In the genomic region with DNA sequence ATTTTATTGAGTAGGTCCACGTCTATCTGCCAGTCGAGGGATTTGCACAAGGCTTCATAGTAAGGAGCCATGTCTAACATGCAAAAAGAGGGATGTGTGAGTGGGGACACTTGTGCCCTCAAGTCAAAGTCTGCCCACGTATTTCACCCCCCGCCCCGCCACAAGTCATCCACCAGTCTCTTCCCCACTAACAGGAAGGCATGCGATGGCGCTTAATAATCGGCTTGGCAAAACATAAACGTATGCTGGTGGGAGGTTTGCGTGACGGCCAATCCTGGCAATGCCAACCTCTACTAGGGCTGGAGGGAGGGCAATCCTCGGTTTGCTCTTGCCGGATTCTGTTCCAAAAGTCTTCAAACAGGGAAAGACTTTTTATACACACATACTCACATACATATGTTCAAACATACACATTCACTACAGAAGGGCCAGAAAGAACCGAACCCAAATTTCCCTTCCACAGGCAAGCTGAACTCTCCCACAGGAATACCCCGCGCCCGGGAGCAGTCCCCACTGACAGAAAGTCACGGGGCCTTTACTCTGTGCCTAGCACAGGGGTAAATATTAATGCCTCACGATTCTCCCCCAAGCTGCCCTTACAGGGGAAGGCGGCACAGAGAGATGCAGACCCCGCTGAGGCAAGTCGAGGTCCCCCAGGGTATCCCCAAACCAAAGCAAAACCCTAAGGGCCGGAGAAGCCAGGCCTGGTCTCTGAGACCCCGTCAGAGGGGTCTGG, we compare ENCODE assay signal across 8 cellular contexts. TPM values are rescaled to one million over a fixed set of nuclear protein-coding genes. Genes with fewer than 3 reads are reported as not detected.
A peak's percentile ranks its signal among the peaks of the same experiment; 100 is the strongest.
DNase-seq lines count a peak whose midpoint lies in the region; ATAC-seq and TF ChIP-seq lines count a peak whose summit lies in the region.

No MANE protein-coding gene starts in this region.

- 19% methylated on average over 24 of the region's 24 CpGs for WGBS in heart right ventricle, 2 donors

- TF ChIP-seq CTCF in heart right ventricle (IDR thresholded peaks at IDR 0.05) (no peak), retinal pigment epithelial cell (conservative IDR thresholded peaks at IDR 0.05; ENCODE audit: low read depth, low read length) (no peak)

- peak; percentile 1 for ATAC-seq in HG03575 (IDR thresholded peaks at IDR 0.05; ENCODE audit: extremely low read depth, insufficient number of reproducible peaks, low FRiP score, unreplicated experiment)
- ATAC-seq in heart right ventricle = peak in 7 of 8 donors; percentile 6 to 61 (median 24)
- ATAC-seq in GM19463 (IDR thresholded peaks at IDR 0.05; ENCODE audit: unreplicated experiment) = no peak

- peaks cover 5% of the 10 kb centered on the region; the same call in 1 of the 2 replicates for H3K4me1 ChIP-seq in ES-I3 (ENCODE audit: insufficient read depth, low read length)
- H3K4me1 ChIP-seq in heart right ventricle = peaks cover 0 to 34% (median 22%) of the 10 kb centered on the region in 9 donors

- H3K9me3 Mint-ChIP-seq in activated T-helper 1 cell treated with anti-CD3 and anti-CD28 coated beads, Interleukin-12 subunit alpha, Interleukin-12 subunit beta, Interleukin-2, Interleukin-4 antibody, amounts not matched to agents 30 ng/mL and 10 ng/mL and 1 ng/mL, durations not matched to agents 14 hours and 24 hours and 36 hours = no peaks in the 10 kb centered on the region

- H3K9ac ChIP-seq in ES-I3 (ENCODE audit: low read depth, low read length) = peak overlapping the region; percentile 96

- H3K36me3 ChIP-seq in ES-I3 (ENCODE audit: insufficient read depth, low read length) (peaks cover 23% of the 10 kb centered on the region), heart right ventricle (peaks cover 0 to 47% (median 25%) of the 10 kb centered on the region in 9 donors)

- intact Hi-C loops in activated T-helper 1 cell treated with anti-CD3 and anti-CD28 coated beads, Interleukin-12 subunit alpha, Interleukin-12 subunit beta, Interleukin-2, Interleukin-4 antibody, amounts not matched to agents 30 ng/mL and 10 ng/mL and 1 ng/mL, durations not matched to agents 14 hours and 24 hours and 36 hours (cut with micrococcal nuclease) = loop anchor here (1.0 to 10.0 kb wide), 5 partner anchors 22 to 668 kb away; partner anchors contain the start of gene SCAANT1
- intact Hi-C loops in heart right ventricle (cut with DNase I) = loop anchor here in 1 of 10 donors (2.0 kb wide), 1 partner anchor 462 kb away; no protein-coding TSS in a partner anchor

- peak overlapping the region; percentile 88 for H3K27ac Mint-ChIP-seq in activated T-helper 1 cell treated with anti-CD3 and anti-CD28 coated beads, Interleukin-12 subunit alpha, Interleukin-12 subunit beta, Interleukin-2, Interleukin-4 antibody, amounts not matched to agents 30 ng/mL and 10 ng/mL and 1 ng/mL, durations not matched to agents 14 hours and 24 hours and 36 hours

- peaks cover 6% of the 10 kb centered on the region for H3K27me3 Mint-ChIP-seq in activated T-helper 1 cell treated with anti-CD3 and anti-CD28 coated beads, Interleukin-12 subunit alpha, Interleukin-12 subunit beta, Interleukin-2, Interleukin-4 antibody, amounts not matched to agents 30 ng/mL and 10 ng/mL and 1 ng/mL, durations not matched to agents 14 hours and 24 hours and 36 hours (ENCODE audit: insufficient read depth)

- no peaks in the 10 kb centered on the region for H3K27me3 ChIP-seq in heart right ventricle

- H3K9me3 ChIP-seq in ES-I3 (ENCODE audit: control insufficient read depth, insufficient read depth, low read length) (no peaks in the 10 kb centered on the region), heart right ventricle (no peaks in the 10 kb centered on the region)

- peaks cover 31% of the 10 kb centered on the region for H3K36me3 Mint-ChIP-seq in activated T-helper 1 cell treated with anti-CD3 and anti-CD28 coated beads, Interleukin-12 subunit alpha, Interleukin-12 subunit beta, Interleukin-2, Interleukin-4 antibody, amounts not matched to agents 30 ng/mL and 10 ng/mL and 1 ng/mL, durations not matched to agents 14 hours and 24 hours and 36 hours (ENCODE audit: low read depth)

- H3K4me3 ChIP-seq in heart right ventricle (peak overlapping the region; percentile 53 to 97 (median 90)), retinal pigment epithelial cell (ENCODE audit: low read length) (peak overlapping the region; percentile 93)

- peak overlapping the region; percentile 81 for H3K4me3 Mint-ChIP-seq in activated T-helper 1 cell treated with anti-CD3 and anti-CD28 coated beads, Interleukin-12 subunit alpha, Interleukin-12 subunit beta, Interleukin-2, Interleukin-4 antibody, amounts not matched to agents 30 ng/mL and 10 ng/mL and 1 ng/mL, durations not matched to agents 14 hours and 24 hours and 36 hours

- peaks cover 30% of the 10 kb centered on the region for H3K4me1 Mint-ChIP-seq in activated T-helper 1 cell treated with anti-CD3 and anti-CD28 coated beads, Interleukin-12 subunit alpha, Interleukin-12 subunit beta, Interleukin-2, Interleukin-4 antibody, amounts not matched to agents 30 ng/mL and 10 ng/mL and 1 ng/mL, durations not matched to agents 14 hours and 24 hours and 36 hours (ENCODE audit: low read depth)

- DNase-seq in activated T-helper 1 cell treated with anti-CD3 and anti-CD28 coated beads, Interleukin-12 subunit alpha, Interleukin-12 subunit beta, Interleukin-2, Interleukin-4 antibody, amounts not matched to agents 30 ng/mL and 10 ng/mL and 1 ng/mL, durations not matched to agents 14 hours and 24 hours and 36 hours (ENCODE audit: low spot score) = peak; percentile 1
- no peak for DNase-seq in heart right ventricle
- no peak for DNase-seq in retinal pigment epithelial cell (ENCODE audit: low read depth)
- no peak for DNase-seq in NCI-H2196 treated with DMSO at 0.1 percent for 48 hours (lab: John Stamatoyannopoulos, UW; ENCODE audit: unreplicated experiment)
- DNase-seq in islet precursor cell = no peak

- peak overlapping the region; percentile 54 to 93 (median 86) for H3K27ac ChIP-seq in heart right ventricle

RNA-seq across cellular contexts. Expression of gene PSMD6, which starts 0.7 kb away (rescaled TPM):
- 133 and 137 TPM in 2 replicates for total RNA-seq in activated T-helper 1 cell treated with anti-CD3 and anti-CD28 coated beads, Interleukin-12 subunit alpha, Interleukin-12 subunit beta, Interleukin-2, Interleukin-4 antibody, amounts not matched to agents 30 ng/mL and 10 ng/mL and 1 ng/mL, durations not matched to agents 14 hours and 24 hours and 36 hours
- total RNA-seq in heart right ventricle = 100 to 1,000 TPM in 1 of 10 donors, 10 to 100 TPM in 9; 76.6 to 103 (median 87.5) TPM
- 10 to 100 TPM; 39.0 to 85.3 TPM for polyA plus RNA-seq in heart right ventricle
